25 cellular contexts compared by ENCODE assay signal in genomic region chr1:230220907-230221306, GRCh38.
"Had no signal": no experiment of that assay in that cellular context is flagged by ENCODE, and none has a peak within 500 bp of the region (broad histone marks: within the 10 kb centered on the region; RNA-seq: fewer than 3 reads in every experiment).

No MANE protein-coding gene starts in this region.

- H3K27me3 ChIP-seq: body of pancreas, SJCRH30 had no signal

- H3K9me3 Mint-ChIP-seq: activated naive CD8-positive, alpha-beta T cell treated with anti-CD3 and anti-CD28 coated beads, Interleukin-2, amount 10 ng/mL, durations not matched to agents 7 days and 5 days had no signal

- H3K4me3 Mint-ChIP-seq: activated CD8-positive, alpha-beta T cell treated with anti-CD3 and anti-CD28 coated beads, Interleukin-2, amount 10 ng/mL, durations not matched to agents 7 days and 5 days; activated naive CD8-positive, alpha-beta T cell treated with anti-CD3 and anti-CD28 coated beads, Interleukin-2, amount 10 ng/mL, durations not matched to agents 7 days and 5 days had no signal

- H3K9me3 ChIP-seq: body of pancreas, SJCRH30, SK-N-SH had no signal

- H3K27ac ChIP-seq: KMS-11, SJCRH30 had no signal

- H3K27ac Mint-ChIP-seq: activated CD8-positive, alpha-beta T cell treated with anti-CD3 and anti-CD28 coated beads, Interleukin-2, amount 10 ng/mL, durations not matched to agents 7 days and 5 days; activated naive CD8-positive, alpha-beta T cell treated with anti-CD3 and anti-CD28 coated beads, Interleukin-2, amount 10 ng/mL, durations not matched to agents 7 days and 5 days had no signal

- FAIRE-seq: bronchial epithelial cell had no signal

- H3K4me3 ChIP-seq: body of pancreas, SJCRH30 had no signal

- DNase-seq: activated CD4-positive, alpha-beta T cell treated with anti-CD3 and anti-CD28 coated beads for 48 hours; activated CD4-positive, alpha-beta T cell treated with anti-CD3 and anti-CD28 coated beads, Interleukin-2, amount 50 U/mL, for 4 hours; activated CD4-positive, CD25-positive, alpha-beta regulatory T cell treated with anti-CD3 and anti-CD28 coated beads, Interleukin-2, amount 50 U/mL, for 72 hours; activated CD8-positive, alpha-beta memory T cell treated with anti-CD3 and anti-CD28 coated beads, Interleukin-2, amount 50 U/mL, for 48 hours; activated CD8-positive, alpha-beta T cell treated with anti-CD3 and anti-CD28 coated beads, Interleukin-2, amount 10 ng/mL, durations not matched to agents 7 days and 5 days; activated naive CD4-positive, alpha-beta T cell treated with anti-CD3 and anti-CD28 coated beads, Interleukin-2, amount 50 U/mL, for 16 hours; activated naive CD8-positive, alpha-beta T cell treated with anti-CD3 and anti-CD28 coated beads, Interleukin-2, amount 10 ng/mL, durations not matched to agents 7 days and 5 days; activated T-cell treated with anti-CD3 and anti-CD28 coated beads, Interleukin-2, amount 50 U/mL, for 1 hour; aorta; body of pancreas; central memory CD4-positive, alpha-beta T cell; NCI-H1092 treated with DMSO at 0.1 percent for 48 hours; NCI-H1417 treated with DMSO at 0.1 percent for 48 hours; NCI-H1694; NCI-H2029; NCI-H2107; NCI-H345; NCI-H510A; NCI-H526 treated with DMSO at 0.1 percent for 48 hours; NCI-H82; SJCRH30; SK-N-SH; T-helper 1 cell had no signal

- ATAC-seq: activated CD8-positive, alpha-beta T cell treated with anti-CD3 and anti-CD28 coated beads, Interleukin-2, amount 10 ng/mL, durations not matched to agents 7 days and 5 days; body of pancreas had no signal

- H3K4me1 Mint-ChIP-seq: activated naive CD8-positive, alpha-beta T cell treated with anti-CD3 and anti-CD28 coated beads, Interleukin-2, amount 10 ng/mL, durations not matched to agents 7 days and 5 days had no signal

- H3K27me3 Mint-ChIP-seq: activated naive CD8-positive, alpha-beta T cell treated with anti-CD3 and anti-CD28 coated beads, Interleukin-2, amount 10 ng/mL, durations not matched to agents 7 days and 5 days had no signal

- H3K36me3 ChIP-seq: SJCRH30 had no signal
